Comparison of ENCODE assay signal across 16 cellular contexts in the genomic region with DNA sequence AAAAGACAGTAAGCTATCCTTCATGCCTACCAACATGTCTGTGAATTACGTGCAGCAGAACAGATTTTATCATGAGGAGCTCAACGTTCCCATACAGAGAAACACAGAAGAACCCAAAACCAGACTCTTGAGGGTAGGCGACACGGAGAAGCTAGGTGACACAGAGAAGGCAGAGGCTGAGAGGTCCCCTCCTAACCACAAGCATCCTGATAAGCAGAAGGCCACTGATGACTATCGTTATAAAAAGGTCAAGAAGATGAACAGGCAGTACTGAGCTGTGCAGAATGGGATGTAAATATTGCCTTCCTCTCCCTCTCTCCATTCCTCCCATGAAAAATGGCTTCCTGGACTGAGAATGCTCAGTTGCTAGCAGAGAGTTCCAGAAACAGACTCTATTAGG.
DNase-seq lines count a peak whose midpoint lies in the region; ATAC-seq and TF ChIP-seq lines count a peak whose summit lies in the region.
"Had no signal": no experiment of that assay in that cellular context is flagged by ENCODE, and none has a peak within 500 bp of the region (broad histone marks: within the 10 kb centered on the region; RNA-seq: fewer than 3 reads in every experiment).

No MANE protein-coding gene starts in this region.

- H3K27ac Mint-ChIP-seq in activated naive CD8-positive, alpha-beta T cell treated with anti-CD3 and anti-CD28 coated beads, Interleukin-2, amount 50 U/mL, for 24 hours = no peak overlapping the region
- no peak overlapping the region for H3K27ac Mint-ChIP-seq in activated naive CD8-positive, alpha-beta T cell treated with anti-CD3 and anti-CD28 coated beads for 36 hours
- peak overlapping the region in 1 of 6 donors; percentile 42 for H3K27ac Mint-ChIP-seq in immature natural killer cell
- H3K27ac Mint-ChIP-seq: CD4-positive, alpha-beta T cell had no signal

- H3K27me3 ChIP-seq in Loucy (ENCODE audit: insufficient read depth, low read length, poor library complexity, severe bottlenecking) (no peaks in the 10 kb centered on the region), right lobe of liver (no peaks in the 10 kb centered on the region), ovary (no peaks in the 10 kb centered on the region)

- H3K36me3 Mint-ChIP-seq in activated naive CD8-positive, alpha-beta T cell treated with anti-CD3 and anti-CD28 coated beads, Interleukin-2, amount 50 U/mL, for 24 hours (ENCODE audit: low read depth) = no peaks in the 10 kb centered on the region
- H3K36me3 Mint-ChIP-seq in activated naive CD8-positive, alpha-beta T cell treated with anti-CD3 and anti-CD28 coated beads for 36 hours = no peaks in the 10 kb centered on the region
- H3K36me3 Mint-ChIP-seq in immature natural killer cell = no peaks in the 10 kb centered on the region

- H3K9me2 ChIP-seq in Loucy (replicated peaks; ENCODE audit: low read depth, low read length) = no peaks in the 10 kb centered on the region

- TF ChIP-seq CTCF in Loucy (conservative IDR thresholded peaks at IDR 0.05; ENCODE audit: low read length) (no peak), right lobe of liver (IDR thresholded peaks at IDR 0.05) (no peak), ovary (IDR thresholded peaks at IDR 0.05) (no peak)

- H3K4me1 ChIP-seq in Loucy (ENCODE audit: insufficient read depth, low read length, poor library complexity, severe bottlenecking) (peaks cover 55% of the 10 kb centered on the region), right lobe of liver (peaks cover 0 to 3% (median 0%) of the 10 kb centered on the region in 4 donors), ovary (ENCODE audit: insufficient read depth) (no peaks in the 10 kb centered on the region)
- H3K4me1 ChIP-seq: HAP-1 had no signal

- H3K9me3 ChIP-seq in Loucy (ENCODE audit: insufficient read depth, low read depth, low read length) (0 out of 2 replicates have a peak, but pooled peaks cover 4% of the 10 kb centered on the region), right lobe of liver (peaks cover 0 to 6% (median 0%) of the 10 kb centered on the region in 4 donors), ovary (no peaks in the 10 kb centered on the region)
- H3K9me3 ChIP-seq: HAP-1 had no signal

- H3K4me3 ChIP-seq in Loucy (ENCODE audit: low read length, poor library complexity, severe bottlenecking) = peak overlapping the region; percentile 47
- no peak overlapping the region for H3K4me3 ChIP-seq in right lobe of liver
- no peak overlapping the region for H3K4me3 ChIP-seq in ovary
- H3K4me3 ChIP-seq: A549, HAP-1, K562 had no signal

- peaks cover 10% of the 10 kb centered on the region for H3F3A ChIP-seq in Loucy (ENCODE audit: low read depth)

- peak overlapping the region; percentile 39 for H3K9ac ChIP-seq in Loucy (ENCODE audit: low read depth, low read length, poor library complexity, severe bottlenecking)

- no peak overlapping the region for H3K4me3 Mint-ChIP-seq in activated naive CD8-positive, alpha-beta T cell treated with anti-CD3 and anti-CD28 coated beads, Interleukin-2, amount 50 U/mL, for 24 hours
- H3K4me3 Mint-ChIP-seq in activated naive CD8-positive, alpha-beta T cell treated with anti-CD3 and anti-CD28 coated beads for 36 hours = no peak overlapping the region
- no peak overlapping the region for H3K4me3 Mint-ChIP-seq in immature natural killer cell
- H3K4me3 Mint-ChIP-seq: CD4-positive, alpha-beta T cell had no signal

- 68% methylated on average over 4 of the region's 5 CpGs for WGBS in right lobe of liver (ENCODE audit: insufficient coverage, low coverage, low lambda C conversion rate, missing lambda C conversion rate)
- 67 to 78% (median 72%) methylated on average over 5 of the region's 5 CpGs for WGBS in ovary, 3 donors

- no peak overlapping the region for H2AFZ ChIP-seq in Loucy (ENCODE audit: low read length)

- peak overlapping the region; percentile 68 for H3K4me2 ChIP-seq in Loucy (ENCODE audit: low read depth, low read length, poor library complexity, severe bottlenecking)
- H3K4me2 ChIP-seq: A549 had no signal

- peak; percentile 70 for ATAC-seq in activated naive CD8-positive, alpha-beta T cell treated with anti-CD3 and anti-CD28 coated beads, Interleukin-2, amount 50 U/mL, for 24 hours
- no peak for ATAC-seq in right lobe of liver
- ATAC-seq in HG03196 (IDR thresholded peaks at IDR 0.05; ENCODE audit: unreplicated experiment) = no peak
- ATAC-seq: A549, K562 had no signal

- H3K79me2 ChIP-seq in Loucy (ENCODE audit: insufficient read depth, low read length) = no peaks in the 10 kb centered on the region

- TF ChIP-seq EP300 in ovary (IDR thresholded peaks at IDR 0.05) = no peak

- no peaks in the 10 kb centered on the region for H4K20me1 ChIP-seq in Loucy (ENCODE audit: insufficient read depth, low read length, poor library complexity, severe bottlenecking)

- no peaks in the 10 kb centered on the region for H3K9me3 Mint-ChIP-seq in activated naive CD8-positive, alpha-beta T cell treated with anti-CD3 and anti-CD28 coated beads, Interleukin-2, amount 50 U/mL, for 24 hours
- H3K9me3 Mint-ChIP-seq in activated naive CD8-positive, alpha-beta T cell treated with anti-CD3 and anti-CD28 coated beads for 36 hours = peaks cover 1% of the 10 kb centered on the region
- peaks cover 0 to 5% (median 0%) of the 10 kb centered on the region in 6 donors for H3K9me3 Mint-ChIP-seq in immature natural killer cell
- H3K9me3 Mint-ChIP-seq: CD4-positive, alpha-beta T cell had no signal

- no peaks in the 10 kb centered on the region for H3K27me3 Mint-ChIP-seq in activated naive CD8-positive, alpha-beta T cell treated with anti-CD3 and anti-CD28 coated beads, Interleukin-2, amount 50 U/mL, for 24 hours
- H3K27me3 Mint-ChIP-seq in activated naive CD8-positive, alpha-beta T cell treated with anti-CD3 and anti-CD28 coated beads for 36 hours = no peaks in the 10 kb centered on the region
- H3K27me3 Mint-ChIP-seq in immature natural killer cell (ENCODE audit: low read depth in 3 of 3) = no peaks in the 10 kb centered on the region
- H3K27me3 Mint-ChIP-seq: CD4-positive, alpha-beta T cell had no signal

- H3K4me1 Mint-ChIP-seq in activated naive CD8-positive, alpha-beta T cell treated with anti-CD3 and anti-CD28 coated beads, Interleukin-2, amount 50 U/mL, for 24 hours = peaks cover 2% of the 10 kb centered on the region
- H3K4me1 Mint-ChIP-seq in activated naive CD8-positive, alpha-beta T cell treated with anti-CD3 and anti-CD28 coated beads for 36 hours = peaks cover 4% of the 10 kb centered on the region
- H3K4me1 Mint-ChIP-seq in immature natural killer cell = peaks cover 6 to 37% of the 10 kb centered on the region in 2 donors

- H3K27ac ChIP-seq in right lobe of liver (no peak overlapping the region), ovary (no peak overlapping the region)
- H3K27ac ChIP-seq: C4-2B had no signal

- intact Hi-C loops in right lobe of liver (cut with DNase I) (no loop called here), ovary (cut with DNase I) (no loop called here)

- no peak for DNase-seq in activated naive CD8-positive, alpha-beta T cell treated with anti-CD3 and anti-CD28 coated beads, Interleukin-2, amount 50 U/mL, for 24 hours
- no peak for DNase-seq in activated naive CD8-positive, alpha-beta T cell treated with anti-CD3 and anti-CD28 coated beads for 36 hours
- DNase-seq in immature natural killer cell (peak in 2 of 3 donors; percentile 7 to 11), right lobe of liver (no peak), ovary (no peak)
- DNase-seq: AML-193; CD4-positive, alpha-beta T cell; DMS153; DMS79; GDM1 had no signal

- TF ChIP-seq POLR2A in right lobe of liver (IDR thresholded peaks at IDR 0.05) (no peak), ovary (IDR thresholded peaks at IDR 0.05) (no peak)

- H3K36me3 ChIP-seq in Loucy (ENCODE audit: insufficient read depth, low read length) (no peaks in the 10 kb centered on the region), right lobe of liver (no peaks in the 10 kb centered on the region), ovary (no peaks in the 10 kb centered on the region)
- H3K36me3 ChIP-seq: HAP-1 had no signal

Comparison
In these comparisons a context has a peak if more than half of its experiments do, and no peak if none do; other contexts are left out.
1. DNase-seq: peak in immature natural killer cell (2 of 3); none in activated naive CD8-positive, alpha-beta T cell treated with anti-CD3 and anti-CD28 coated beads, Interleukin-2, amount 50 U/mL, for 24 hours (single experiment), activated naive CD8-positive, alpha-beta T cell treated with anti-CD3 and anti-CD28 coated beads for 36 hours (single experiment), right lobe of liver (0 of 3) and ovary (0 of 5).